In genomic region chr5:139004374-139005307, GRCh38 we compare ENCODE assay signal across 21 cellular contexts.
"Had no signal": no experiment of that assay in that cellular context is flagged by ENCODE, and none has a peak within 500 bp of the region (broad histone marks: within the 10 kb centered on the region; RNA-seq: fewer than 3 reads in every experiment).

No MANE protein-coding gene starts in this region.

- H3K27me3 Mint-ChIP-seq: naive thymus-derived CD4-positive, alpha-beta T cell had no signal

- H3K36me3 ChIP-seq: gastrocnemius medialis, heart right ventricle, neutrophil, ovary, right atrium auricular region, thoracic aorta, transverse colon had no signal

- H3K4me3 ChIP-seq: dorsolateral prefrontal cortex, gastrocnemius medialis, heart right ventricle, ovary, right atrium auricular region, stomach, thoracic aorta, transverse colon had no signal

- H3K4me1 Mint-ChIP-seq: naive thymus-derived CD4-positive, alpha-beta T cell had no signal

- H3K4me3 Mint-ChIP-seq: naive thymus-derived CD4-positive, alpha-beta T cell had no signal

- H3K4me1 ChIP-seq: gastrocnemius medialis, heart right ventricle, right atrium auricular region, stomach, transverse colon had no signal

- FAIRE-seq: small intestine had no signal

- ATAC-seq: esophagus mucosa; gastrocnemius medialis; heart right ventricle; left lobe of liver; naive thymus-derived CD4-positive, alpha-beta T cell had no signal

- H3K27me3 ChIP-seq: dorsolateral prefrontal cortex, gastrocnemius medialis, heart right ventricle, neutrophil, ovary, right atrium auricular region, stomach, transverse colon had no signal

- H3K9me3 ChIP-seq: gastrocnemius medialis, heart right ventricle, neutrophil, ovary, right atrium auricular region, stomach, thoracic aorta, transverse colon had no signal

- H3K27ac Mint-ChIP-seq: naive thymus-derived CD4-positive, alpha-beta T cell had no signal

- DNase-seq: cortex of kidney; dorsolateral prefrontal cortex; effector CD8-positive, alpha-beta T cell; gastrocnemius medialis; heart right ventricle; hypothalamus; islet precursor cell; mammary epithelial cell; naive thymus-derived CD4-positive, alpha-beta T cell; ovary; small intestine; stimulated activated CD4-positive, alpha-beta T cell treated with anti-CD3 and anti-CD28 coated beads, Interleukin-12 subunit alpha, Interleukin-12 subunit beta, amount 100 ng/mL, for 4 hours; stimulated activated naive CD4-positive, alpha-beta T cell; stomach; substantia nigra; transverse colon had no signal

- H3K27ac ChIP-seq: dorsolateral prefrontal cortex, gastrocnemius medialis, heart right ventricle, neutrophil, ovary, right atrium auricular region, stomach, thoracic aorta, transverse colon had no signal
